ENCODE assay signal across 22 cellular contexts in the genomic region with DNA sequence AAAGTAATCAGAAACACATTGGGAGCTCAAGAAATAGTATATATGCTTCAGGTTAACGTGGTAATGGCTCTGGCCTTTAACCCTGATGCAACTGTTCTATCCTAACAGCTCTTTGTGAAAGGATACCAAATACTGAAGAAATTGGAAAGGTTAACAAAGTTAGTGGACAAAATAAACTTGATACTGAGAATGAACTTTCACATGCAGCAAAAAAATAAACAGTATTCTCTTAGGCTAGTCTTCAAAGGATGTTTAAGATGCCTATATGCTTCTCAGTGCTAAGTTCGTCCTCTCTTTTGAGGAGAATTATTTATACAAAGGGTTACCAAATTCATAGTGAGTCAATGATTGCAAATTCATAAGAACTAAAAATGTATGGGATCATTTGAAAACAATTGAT.
A peak's percentile ranks its signal among the peaks of the same experiment; 100 is the strongest.
DNase-seq lines count a peak whose midpoint lies in the region; ATAC-seq and TF ChIP-seq lines count a peak whose summit lies in the region.
"Had no signal": no experiment of that assay in that cellular context is flagged by ENCODE, and none has a peak within 500 bp of the region (broad histone marks: within the 10 kb centered on the region; RNA-seq: fewer than 3 reads in every experiment).

No MANE protein-coding gene starts in this region.

- H3K9ac ChIP-seq in smooth muscle cell (ENCODE audit: low read depth): no peak overlapping the region
- H3K9ac ChIP-seq: BLaER1 treated with 17β-estradiol and CSF1 and Interleukin-3, amounts not matched to agents 10 nM and 100 nM had no signal

- no peak for TF ChIP-seq CTCF in Panc1 (IDR thresholded peaks at IDR 0.05)
- no peak for TF ChIP-seq CTCF in fibroblast of villous mesenchyme (IDR thresholded peaks at IDR 0.05; ENCODE audit: insufficient read depth, low read depth, low read length)
- TF ChIP-seq CTCF in smooth muscle cell (IDR thresholded peaks at IDR 0.05; ENCODE audit: borderline replicate concordance, insufficient read depth, poor library complexity, severe bottlenecking): no peak
- TF ChIP-seq CTCF in coronary artery (IDR thresholded peaks at IDR 0.05): no peak

- H3K79me2 ChIP-seq in smooth muscle cell (ENCODE audit: low read depth): no peaks in the 10 kb centered on the region

- H3K4me1 ChIP-seq in Panc1 (ENCODE audit: control insufficient read depth, insufficient read depth, low read length): peaks cover 5% of the 10 kb centered on the region; the same call in 1 of the 2 replicates
- peaks cover 22% of the 10 kb centered on the region for H3K4me1 ChIP-seq in smooth muscle cell (ENCODE audit: low read depth)
- H3K4me1 ChIP-seq: BE2C had no signal

- H3K27me3 ChIP-seq in Panc1 (ENCODE audit: control insufficient read depth, insufficient read depth, low read length) (no peaks in the 10 kb centered on the region), smooth muscle cell (ENCODE audit: low read depth) (no peaks in the 10 kb centered on the region)
- H3K27me3 ChIP-seq: BLaER1 treated with 17β-estradiol and CSF1 and Interleukin-3, amounts not matched to agents 10 nM and 100 nM had no signal

- H3F3A ChIP-seq in smooth muscle cell (ENCODE audit: low read depth): peaks cover 16% of the 10 kb centered on the region

- H3K4me3 ChIP-seq in Panc1 (ENCODE audit: low read depth in 2 of 2, low read length in 2 of 2) (no peak overlapping the region), fibroblast of villous mesenchyme (ENCODE audit: low read depth, low read length) (no peak overlapping the region), smooth muscle cell (no peak overlapping the region), coronary artery (no peak overlapping the region)
- H3K4me3 ChIP-seq: A549; BLaER1 treated with 17β-estradiol and CSF1 and Interleukin-3, amounts not matched to agents 10 nM and 100 nM had no signal

- in situ Hi-C loops in Panc1 (cut with HindIII; ENCODE audit: low pct_unique_long_range_greater_than_20kb, low sequenced_read_pairs) (no loop called here), G401 (cut with HindIII; ENCODE audit: low sequenced_read_pairs) (no loop called here)

- intact Hi-C loops in Panc1 (cut with micrococcal nuclease; ENCODE audit: unreplicated experiment): no loop called here

- H4K20me1 ChIP-seq in smooth muscle cell (ENCODE audit: low read depth): no peaks in the 10 kb centered on the region
- H4K20me1 ChIP-seq: BLaER1 treated with 17β-estradiol and CSF1 and Interleukin-3, amounts not matched to agents 10 nM and 100 nM had no signal

- H3K27ac ChIP-seq in Panc1 (ENCODE audit: low read length): peak overlapping the region; percentile 65
- H3K27ac ChIP-seq in smooth muscle cell (ENCODE audit: low read depth): no peak overlapping the region
- H3K27ac ChIP-seq in coronary artery: no peak overlapping the region
- H3K27ac ChIP-seq: A549; BLaER1 treated with 17β-estradiol and CSF1 and Interleukin-3, amounts not matched to agents 10 nM and 100 nM had no signal

- H3K9me3 ChIP-seq in Panc1 (ENCODE audit: control insufficient read depth, insufficient read depth, low read depth, low read length): peaks cover 31% of the 10 kb centered on the region; the same call in 1 of the 2 replicates
- no peaks in the 10 kb centered on the region for H3K9me3 ChIP-seq in smooth muscle cell (replicated peaks; ENCODE audit: low read depth)
- H3K9me3 ChIP-seq: A549; BE2C; BLaER1 treated with 17β-estradiol and CSF1 and Interleukin-3, amounts not matched to agents 10 nM and 100 nM had no signal

- WGBS in smooth muscle cell (ENCODE audit: low lambda C conversion rate): 65% methylated on average over 2 of the region's 2 CpGs

- no peak overlapping the region for H3K4me2 ChIP-seq in smooth muscle cell
- H3K4me2 ChIP-seq: A549; BLaER1 treated with 17β-estradiol and CSF1 and Interleukin-3, amounts not matched to agents 10 nM and 100 nM had no signal

- DNase-seq in HCEC 1CT: peak; percentile 11
- no peak for DNase-seq in Panc1 (ENCODE audit: low read depth, low spot score)
- peak; percentile 30 for DNase-seq in fibroblast of villous mesenchyme (ENCODE audit: low read depth)
- no peak for DNase-seq in smooth muscle cell (lab: John Stamatoyannopoulos, UW; ENCODE audit: unreplicated experiment)
- no peak for DNase-seq in hypothalamus (lab: John Stamatoyannopoulos, UW)
- DNase-seq in coronary artery (ENCODE audit: low spot score): no peak
- DNase-seq in G401 (ENCODE audit: low spot score): no peak
- DNase-seq: 8988T; ACHN; AML-193; BE2C; CD4-positive, alpha-beta T cell; CD8-positive, alpha-beta memory T cell; DMS 273 treated with DMSO at 0.1 percent for 48 hours; DMS79; EL; GF-D8; GOT3; H7 had no signal

- ATAC-seq in Panc1: no peak
- ATAC-seq: A549, HCT116 had no signal

- BruUV-seq in Panc1 (replicated peaks; lab: Mats Ljungman, UMichigan): no TSS peak

- POLR2A ChIA-PET in Panc1 (lab: Charles Lee): no interaction called here

- CTCF ChIA-PET in Panc1 (lab: Charles Lee): no interaction called here

- H3K36me3 ChIP-seq in Panc1 (ENCODE audit: control insufficient read depth, insufficient read depth, low read length): no peaks in the 10 kb centered on the region
- H3K36me3 ChIP-seq in smooth muscle cell (ENCODE audit: low read depth): no peaks in the 10 kb centered on the region
- H3K36me3 ChIP-seq: BE2C; BLaER1 treated with 17β-estradiol and CSF1 and Interleukin-3, amounts not matched to agents 10 nM and 100 nM had no signal

- H2AFZ ChIP-seq in smooth muscle cell (ENCODE audit: low read depth): peak overlapping the region; percentile 22

Comparison
In these comparisons a context has a peak if more than half of its experiments do, and no peak if none do; other contexts are left out.
1. DNase-seq: peak in HCEC 1CT (single experiment) and fibroblast of villous mesenchyme (single experiment); none in Panc1 (single experiment), smooth muscle cell (single experiment), hypothalamus (0 of 51), coronary artery (single experiment) and G401 (single experiment).